ENCODE assay signal across 6 cellular contexts in genomic region chr19:15450528-15450890, GRCh38. TPM values are rescaled to one million over a fixed set of nuclear protein-coding genes. Genes with fewer than 3 reads are reported as not detected.
DNase-seq lines count a peak whose midpoint lies in the region; ATAC-seq and TF ChIP-seq lines count a peak whose summit lies in the region.

No MANE protein-coding gene starts in this region.

- H3K36me3 ChIP-seq in heart left ventricle: peaks cover 0 to 16% (median 0%) of the 10 kb centered on the region in 9 donors
- no peaks in the 10 kb centered on the region for H3K36me3 ChIP-seq in iPS DF 6.9 (ENCODE audit: control insufficient read depth, insufficient read depth, low read length)

- intact Hi-C loops in heart left ventricle (cut with DNase I): loop anchor here in 6 of 10 donors (2.0 to 10.0 kb wide), 6 partner anchors 32 to 186 kb away; partner anchors contain the start of genes AKAP8 (in 1 of the 6), AKAP8L (in 1 of the 6) and BRD4 (in 1 of the 6)
- intact Hi-C loops in left ventricle myocardium superior (cut with micrococcal nuclease): no loop called here

- 94 to 100% (median 98%) methylated on average over 1 of the region's 1 CpG for WGBS in heart left ventricle, 4 donors
- no CpG with 5 or more reads among the region's 1 CpG for WGBS in iPS DF 6.9 (ENCODE audit: insufficient coverage, insufficient read length)

- H3K4me1 Mint-ChIP-seq in type B pancreatic cell (ENCODE audit: unreplicated experiment): peaks cover 13% of the 10 kb centered on the region

- H3K27me3 ChIP-seq in heart left ventricle (peaks cover 0 to 16% (median 8%) of the 10 kb centered on the region in 9 donors), iPS DF 6.9 (ENCODE audit: control insufficient read depth, insufficient read depth, low read length) (no peaks in the 10 kb centered on the region)

- no peaks in the 10 kb centered on the region for H3K36me3 Mint-ChIP-seq in type B pancreatic cell

- DNase-seq in heart left ventricle (no peak), left ventricle myocardium superior (no peak), iPS DF 6.9 (ENCODE audit: low read depth, low spot score) (no peak), type B pancreatic cell (ENCODE audit: extremely low spot score, unreplicated experiment) (no peak), islet precursor cell (no peak), caudate nucleus (lab: John Stamatoyannopoulos, UW) (no peak)

- TF ChIP-seq POLR2A in heart left ventricle (IDR thresholded peaks at IDR 0.05): no peak

- H3K4me3 Mint-ChIP-seq in type B pancreatic cell: peak overlapping the region; percentile 95

- ATAC-seq in heart left ventricle (no peak), left ventricle myocardium superior (no peak)

- peaks cover 34% of the 10 kb centered on the region for H3K27me3 Mint-ChIP-seq in type B pancreatic cell

- TF ChIP-seq CTCF in heart left ventricle (IDR thresholded peaks at IDR 0.05) (no peak), type B pancreatic cell (conservative IDR thresholded peaks at IDR 0.05) (no peak)

- H3K9me3 ChIP-seq in heart left ventricle (no peaks in the 10 kb centered on the region), iPS DF 6.9 (ENCODE audit: control insufficient read depth, insufficient read depth, low read length) (no peaks in the 10 kb centered on the region)

- peak overlapping the region; percentile 88 for H3K27ac Mint-ChIP-seq in type B pancreatic cell

- H3K9me3 Mint-ChIP-seq in type B pancreatic cell: peaks cover 6% of the 10 kb centered on the region

- H3K4me3 ChIP-seq in heart left ventricle (no peak overlapping the region), iPS DF 6.9 (ENCODE audit: low read length) (peak overlapping the region; percentile 36; the same call in 1 of the 2 replicates)

- H3K4me1 ChIP-seq in heart left ventricle (peaks cover 3 to 37% (median 18%) of the 10 kb centered on the region in 12 donors), iPS DF 6.9 (ENCODE audit: control insufficient read depth, insufficient read depth, low read length) (peaks cover 5% of the 10 kb centered on the region)

- H3K27ac ChIP-seq in heart left ventricle: peak overlapping the region in 9 of 12 donors; percentile 51 to 92 (median 87)
- H3K27ac ChIP-seq in iPS DF 6.9 (ENCODE audit: low read length): no peak overlapping the region
- no peak overlapping the region for H3K27ac ChIP-seq in caudate nucleus (ENCODE audit: low read depth, low read length)

RNA-seq across cellular contexts. Expression of gene WIZ, which starts 0.8 kb away (rescaled TPM):
- total RNA-seq in heart left ventricle (10 to 100 TPM; 23.1 to 52.4 (median 25.7) TPM), left ventricle myocardium superior (32.2 TPM), type B pancreatic cell (ENCODE audit: low replicate concordance) (37.3 and 45.8 TPM in 2 replicates)
- 10 to 100 TPM; 19.0 to 26.2 TPM for polyA plus RNA-seq in heart left ventricle

RNA-seq across cellular contexts. Expression of gene RASAL3, which starts 13.8 kb away (rescaled TPM):
- 1 to 10 TPM in 5 of 9 donors, under 1 TPM in 4; 0.42 to 9.1 (median 1.0) TPM for total RNA-seq in heart left ventricle
- polyA plus RNA-seq in heart left ventricle: under 1 TPM; 0.60 to 0.99 TPM
- 2.0 TPM for total RNA-seq in left ventricle myocardium superior
- total RNA-seq in type B pancreatic cell (ENCODE audit: low replicate concordance): not detected in 2 replicates

RNA-seq across cellular contexts. Expression of gene PGLYRP2, which starts 28.8 kb away (rescaled TPM):
- total RNA-seq in heart left ventricle (not detected), left ventricle myocardium superior (not detected), type B pancreatic cell (ENCODE audit: low replicate concordance) (not detected in 2 replicates)
- polyA plus RNA-seq in heart left ventricle: not detected

RNA-seq across cellular contexts. Expression of gene AKAP8L, which starts 31.7 kb away (rescaled TPM):
- 10 to 100 TPM; 46.5 to 72.2 (median 60.1) TPM for total RNA-seq in heart left ventricle
- 10 to 100 TPM; 43.3 to 67.5 TPM for polyA plus RNA-seq in heart left ventricle
- total RNA-seq in left ventricle myocardium superior: 82.5 TPM
- total RNA-seq in type B pancreatic cell (ENCODE audit: low replicate concordance): 104 and 166 TPM in 2 replicates

RNA-seq across cellular contexts. Expression of gene CYP4F22, which starts 57.8 kb away (rescaled TPM):
- total RNA-seq in heart left ventricle (under 1 TPM in 1 of 9 donors, not detected in 8; 0.29 TPM), left ventricle myocardium superior (not detected), type B pancreatic cell (ENCODE audit: low replicate concordance) (not detected in 2 replicates)
- polyA plus RNA-seq in heart left ventricle: not detected

Comparison
In these comparisons a context has a peak if more than half of its experiments do, and no peak if none do; other contexts are left out.
1. H3K27ac ChIP-seq: peak in heart left ventricle (9 of 12); none in iPS DF 6.9 (single experiment) and caudate nucleus (single experiment).